In the genomic region with DNA sequence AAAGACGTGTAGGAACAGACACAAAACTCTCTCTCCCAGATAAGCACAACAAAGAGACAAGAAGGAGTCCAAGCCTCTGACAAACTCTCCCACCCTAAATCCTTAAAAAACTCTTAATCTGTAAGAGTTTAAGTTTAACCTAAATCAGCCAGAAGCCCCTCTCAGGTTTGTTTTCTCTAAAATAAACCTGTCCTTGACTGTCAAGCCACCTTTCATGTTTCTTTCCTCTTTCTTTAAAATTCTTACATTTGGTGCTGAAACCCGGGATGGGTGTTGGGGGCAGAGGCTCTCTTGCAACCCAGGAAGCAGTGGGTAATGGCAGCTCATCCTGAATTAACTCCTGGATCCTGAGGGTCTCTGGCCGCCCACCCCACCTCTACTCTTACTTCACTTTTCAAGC, we compare ENCODE assay signal across 29 cellular contexts.
"Had no signal": no experiment of that assay in that cellular context is flagged by ENCODE, and none has a peak within 500 bp of the region (broad histone marks: within the 10 kb centered on the region; RNA-seq: fewer than 3 reads in every experiment).

No MANE protein-coding gene starts in this region.

- H3K4me1 ChIP-seq: stomach, suprapubic skin, testis, thyroid gland, tibial artery, tibial nerve, transverse colon, upper lobe of left lung, upper lobe of right lung, uterus, vagina had no signal

- H3K27me3 Mint-ChIP-seq: stimulated activated memory B cell treated with anti-CD40 and anti-IgM and Interleukin-4, amounts not matched to agents 10 μg/mL and 1 μg/mL and 100 μg/mL, for 72 hours; stimulated activated naive B cell treated with anti-CD40 and anti-IgM and Interleukin-4, amounts not matched to agents 10 μg/mL and 1 μg/mL and 100 μg/mL, for 72 hours; stimulated activated naive CD8-positive, alpha-beta T cell treated with anti-CD3 and anti-CD28 coated beads, Interleukin-15, amount 100 ng/mL, for 72 hours; stimulated activated naive CD8-positive, alpha-beta T cell treated with anti-CD3 and anti-CD28 coated beads, Interleukin-15, Interleukin-2, amounts not matched to agents 100 ng/mL and 50 ng/mL, for 24 hours; type B pancreatic cell had no signal

- H3K27ac ChIP-seq: stomach, suprapubic skin, testis, thoracic aorta, thyroid gland, tibial artery, tibial nerve, transverse colon, upper lobe of left lung, upper lobe of right lung, uterus, vagina had no signal

- H3K9me3 ChIP-seq: suprapubic skin, testis, thoracic aorta, thyroid gland, tibial nerve, transverse colon, upper lobe of left lung, upper lobe of right lung, uterus, vagina had no signal

- H3K36me3 ChIP-seq: stomach, suprapubic skin, thoracic aorta, thyroid gland, tibial artery, tibial nerve, transverse colon, upper lobe of left lung, upper lobe of right lung, uterus, vagina had no signal

- H3K9me3 Mint-ChIP-seq: stimulated activated memory B cell treated with anti-CD40 and anti-IgM and Interleukin-4, amounts not matched to agents 10 μg/mL and 1 μg/mL and 100 μg/mL, for 72 hours; stimulated activated naive CD8-positive, alpha-beta T cell treated with anti-CD3 and anti-CD28 coated beads, Interleukin-15, amount 100 ng/mL, for 72 hours; stimulated activated naive CD8-positive, alpha-beta T cell treated with anti-CD3 and anti-CD28 coated beads, Interleukin-15, Interleukin-2, amounts not matched to agents 100 ng/mL and 50 ng/mL, for 24 hours; type B pancreatic cell had no signal

- FAIRE-seq: urothelium cell line had no signal

- H3K4me3 Mint-ChIP-seq: stimulated activated effector memory CD8-positive, alpha-beta T cell treated with anti-CD3 and anti-CD28 coated beads, Interleukin-12 subunit alpha, Interleukin-12 subunit beta, amount 100 ng/mL, for 72 hours; stimulated activated memory B cell treated with anti-CD40 and anti-IgM and Interleukin-4, amounts not matched to agents 10 μg/mL and 1 μg/mL and 100 μg/mL, for 72 hours; stimulated activated naive B cell treated with anti-CD40 and anti-IgM and Interleukin-4, amounts not matched to agents 10 μg/mL and 1 μg/mL and 100 μg/mL, for 72 hours; stimulated activated naive CD8-positive, alpha-beta T cell treated with anti-CD3 and anti-CD28 coated beads, Interleukin-15, amount 100 ng/mL, for 72 hours; stimulated activated naive CD8-positive, alpha-beta T cell treated with anti-CD3 and anti-CD28 coated beads, Interleukin-15, Interleukin-2, amounts not matched to agents 100 ng/mL and 50 ng/mL, for 24 hours; type B pancreatic cell had no signal

- H3K4me1 Mint-ChIP-seq: stimulated activated effector memory CD8-positive, alpha-beta T cell treated with anti-CD3 and anti-CD28 coated beads, Interleukin-12 subunit alpha, Interleukin-12 subunit beta, amount 100 ng/mL, for 72 hours; stimulated activated memory B cell treated with anti-CD40 and anti-IgM and Interleukin-4, amounts not matched to agents 10 μg/mL and 1 μg/mL and 100 μg/mL, for 72 hours; stimulated activated naive B cell treated with anti-CD40 and anti-IgM and Interleukin-4, amounts not matched to agents 10 μg/mL and 1 μg/mL and 100 μg/mL, for 72 hours; stimulated activated naive CD8-positive, alpha-beta T cell treated with anti-CD3 and anti-CD28 coated beads, Interleukin-15, amount 100 ng/mL, for 72 hours had no signal

- DNase-seq: stimulated activated CD4-positive, alpha-beta T cell treated with anti-CD3 and anti-CD28 coated beads, Interleukin-2, amount 100 ng/mL, for 48 hours; stimulated activated CD4-positive, alpha-beta T cell treated with anti-CD3 and anti-CD28 coated beads, Interleukin-4, amount 100 ng/mL, for 1 hour; stimulated activated CD4-positive, alpha-beta T cell treated with anti-CD3 and anti-CD28 coated beads, Interleukin-4, amount 100 ng/mL, for 24 hours; stimulated activated CD4-positive, alpha-beta T cell treated with anti-CD3 and anti-CD28 coated beads, Interleukin-4, amount 100 ng/mL, for 4 hours; stimulated activated CD8-positive, alpha-beta memory T cell treated with anti-CD3 and anti-CD28 coated beads, Interleukin-4, amount 100 ng/mL, for 48 hours; stimulated activated naive B cell treated with anti-CD40 and anti-IgM and Interleukin-4, amounts not matched to agents 10 μg/mL and 1 μg/mL and 100 μg/mL, for 72 hours; stimulated activated naive CD4-positive, alpha-beta T cell; stimulated activated naive CD4-positive, alpha-beta T cell treated with Interleukin-2 at 50 U/mL for 16 hours; stimulated activated naive CD8-positive, alpha-beta T cell treated with anti-CD3 and anti-CD28 coated beads, Interleukin-15, amount 100 ng/mL, for 72 hours; stimulated activated naive CD8-positive, alpha-beta T cell treated with anti-CD3 and anti-CD28 coated beads, Interleukin-15, Interleukin-2, amounts not matched to agents 100 U/mL and 50 U/mL, for 24 hours; stomach; substantia nigra; testis; thyroid gland; tibial artery; transverse colon; trophoblast cell; upper lobe of left lung; upper lobe of right lung; uterus had no signal

- H3K4me3 ChIP-seq: stomach, suprapubic skin, testis, thoracic aorta, thyroid gland, tibial artery, tibial nerve, transverse colon, upper lobe of left lung, upper lobe of right lung, uterus, vagina had no signal

- H3K36me3 Mint-ChIP-seq: stimulated activated effector memory CD8-positive, alpha-beta T cell treated with anti-CD3 and anti-CD28 coated beads, Interleukin-12 subunit alpha, Interleukin-12 subunit beta, amount 100 ng/mL, for 72 hours; stimulated activated memory B cell treated with anti-CD40 and anti-IgM and Interleukin-4, amounts not matched to agents 10 μg/mL and 1 μg/mL and 100 μg/mL, for 72 hours; stimulated activated naive B cell treated with anti-CD40 and anti-IgM and Interleukin-4, amounts not matched to agents 10 μg/mL and 1 μg/mL and 100 μg/mL, for 72 hours; type B pancreatic cell had no signal

- H3K27ac Mint-ChIP-seq: stimulated activated effector memory CD8-positive, alpha-beta T cell treated with anti-CD3 and anti-CD28 coated beads, Interleukin-12 subunit alpha, Interleukin-12 subunit beta, amount 100 ng/mL, for 72 hours; stimulated activated memory B cell treated with anti-CD40 and anti-IgM and Interleukin-4, amounts not matched to agents 10 μg/mL and 1 μg/mL and 100 μg/mL, for 72 hours; stimulated activated naive B cell treated with anti-CD40 and anti-IgM and Interleukin-4, amounts not matched to agents 10 μg/mL and 1 μg/mL and 100 μg/mL, for 72 hours; stimulated activated naive CD8-positive, alpha-beta T cell treated with anti-CD3 and anti-CD28 coated beads, Interleukin-15, Interleukin-2, amounts not matched to agents 100 ng/mL and 50 ng/mL, for 24 hours; type B pancreatic cell had no signal

- H3K27me3 ChIP-seq: stomach, suprapubic skin, testis, thyroid gland, tibial artery, tibial nerve, transverse colon, upper lobe of left lung, upper lobe of right lung, uterus, vagina had no signal

- ATAC-seq: stimulated activated effector memory CD8-positive, alpha-beta T cell treated with anti-CD3 and anti-CD28 coated beads, Interleukin-12 subunit alpha, Interleukin-12 subunit beta, amount 100 ng/mL, for 72 hours; stimulated activated memory B cell treated with anti-CD40 and anti-IgM and Interleukin-4, amounts not matched to agents 10 μg/mL and 1 μg/mL and 100 μg/mL, for 72 hours; stimulated activated naive B cell treated with anti-CD40 and anti-IgM and Interleukin-4, amounts not matched to agents 10 μg/mL and 1 μg/mL and 100 μg/mL, for 72 hours; stimulated activated naive CD8-positive, alpha-beta T cell treated with anti-CD3 and anti-CD28 coated beads, Interleukin-15, amount 100 ng/mL, for 72 hours; stimulated activated naive CD8-positive, alpha-beta T cell treated with anti-CD3 and anti-CD28 coated beads, Interleukin-15, Interleukin-2, amounts not matched to agents 100 U/mL and 50 U/mL, for 24 hours; upper lobe of right lung had no signal
